2 cellular contexts compared by ENCODE assay signal in the genomic region with DNA sequence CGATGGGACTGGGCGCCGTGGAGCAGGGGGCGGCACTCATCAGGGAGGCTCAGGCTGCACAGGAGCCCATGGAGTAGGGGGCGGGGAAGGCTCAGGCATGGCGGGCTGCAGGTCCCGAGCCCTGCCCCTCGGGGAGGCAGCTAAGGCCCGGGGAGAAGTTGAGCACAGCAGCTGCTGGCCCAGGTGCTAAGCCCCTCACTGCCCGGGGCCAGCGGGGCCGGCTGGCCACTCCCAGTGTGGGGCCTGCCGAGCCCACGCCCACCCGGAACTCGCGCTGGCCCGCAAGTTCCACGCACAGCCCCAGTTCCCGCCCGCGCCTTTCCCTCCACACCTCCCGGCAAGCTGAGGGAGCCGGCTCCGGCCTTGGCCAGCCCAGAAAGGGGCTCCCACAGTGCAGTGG. TPM values are rescaled to one million over a fixed set of nuclear protein-coding genes. Genes with fewer than 3 reads are reported as not detected.
"Had no signal": no experiment of that assay in that cellular context is flagged by ENCODE, and none has a peak within 500 bp of the region (broad histone marks: within the 10 kb centered on the region; RNA-seq: fewer than 3 reads in every experiment).

No MANE protein-coding gene starts in this region.

RNA-seq across cellular contexts. Expression of a gene that starts 41.1 kb away (rescaled TPM):
- total RNA-seq: Peyer's patch, Right ventricle myocardium superior had no signal
